Comparison of ENCODE assay signal across 28 cellular contexts in genomic region chr15:55033574-55033973, GRCh38.
"Had no signal": no experiment of that assay in that cellular context is flagged by ENCODE, and none has a peak within 500 bp of the region (broad histone marks: within the 10 kb centered on the region; RNA-seq: fewer than 3 reads in every experiment).

No MANE protein-coding gene starts in this region.

- H3K4me1 ChIP-seq: colonic mucosa, esophagus squamous epithelium, foreskin keratinocyte, gastrocnemius medialis, gastroesophageal sphincter, heart left ventricle, heart right ventricle had no signal

- H2AFZ ChIP-seq: hepatocyte had no signal

- H3K27ac ChIP-seq: colonic mucosa, coronary artery, dorsolateral prefrontal cortex, epithelial cell of prostate, esophagus muscularis mucosa, esophagus squamous epithelium, foreskin keratinocyte, gastrocnemius medialis, gastroesophageal sphincter, heart left ventricle, heart right ventricle, hepatocyte had no signal

- DNase-seq: colonic mucosa; cortex of kidney; dermis blood vessel endothelial cell; dorsolateral prefrontal cortex; effector CD4-positive, alpha-beta T cell; effector CD8-positive, alpha-beta T cell; effector memory CD4-positive, alpha-beta T cell; effector memory CD8-positive, alpha-beta T cell; endodermal cell; erythroblast; esophagus squamous epithelium; foreskin keratinocyte; foreskin melanocyte; gastrocnemius medialis; glutamatergic neuron; head of caudate nucleus; heart left ventricle; heart right ventricle had no signal

- H3K27me3 ChIP-seq: colonic mucosa, esophagus muscularis mucosa, esophagus squamous epithelium, foreskin keratinocyte, gastrocnemius medialis, gastroesophageal sphincter, heart left ventricle, heart right ventricle, hepatocyte had no signal

- FAIRE-seq: colon, endometrium, endothelial cell of umbilical vein, frontal cortex had no signal

- H3K4me2 ChIP-seq: hepatocyte had no signal

- H3K9me3 ChIP-seq: colonic mucosa, esophagus muscularis mucosa, esophagus squamous epithelium, gastrocnemius medialis, gastroesophageal sphincter, heart left ventricle, heart right ventricle had no signal

- H3K79me2 ChIP-seq: hepatocyte had no signal

- H3K4me3 ChIP-seq: colonic mucosa, coronary artery, dorsolateral prefrontal cortex, esophagus muscularis mucosa, esophagus squamous epithelium, gastrocnemius medialis, gastroesophageal sphincter, heart left ventricle, heart right ventricle, hepatocyte had no signal

- ATAC-seq: effector memory CD8-positive, alpha-beta T cell; esophagus mucosa; foreskin keratinocyte; gastrocnemius medialis; gastroesophageal sphincter; heart left ventricle; heart right ventricle had no signal

- H3K36me3 ChIP-seq: colonic mucosa, esophagus muscularis mucosa, esophagus squamous epithelium, gastrocnemius medialis, gastroesophageal sphincter, heart left ventricle, heart right ventricle had no signal
